11 cellular contexts compared by ENCODE assay signal in the genomic region with DNA sequence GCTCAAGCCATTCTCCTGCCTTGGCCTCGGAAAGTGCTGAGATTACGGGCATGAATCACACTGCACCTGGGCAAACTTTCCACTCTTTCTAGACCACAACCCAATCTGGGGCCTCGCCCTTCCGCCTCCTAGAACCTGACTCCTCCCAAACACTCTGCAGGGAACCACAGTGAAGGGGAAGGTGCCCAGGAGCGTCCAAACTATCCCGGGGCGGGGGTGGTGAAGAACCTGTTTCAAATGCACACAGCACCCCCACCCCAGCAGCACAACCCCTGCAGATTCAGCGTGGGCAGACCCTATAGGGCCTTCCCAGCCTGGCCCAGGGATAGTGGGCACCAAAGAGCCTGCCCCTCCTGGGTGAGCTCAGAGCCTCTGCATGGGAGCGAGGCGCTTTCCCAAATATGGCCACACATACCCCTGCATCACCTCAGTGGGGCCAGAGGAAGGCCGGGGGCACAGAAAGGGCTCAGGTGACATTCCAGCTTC.
DNase-seq lines count a peak whose midpoint lies in the region; ATAC-seq and TF ChIP-seq lines count a peak whose summit lies in the region.
"Had no signal": no experiment of that assay in that cellular context is flagged by ENCODE, and none has a peak within 500 bp of the region (broad histone marks: within the 10 kb centered on the region; RNA-seq: fewer than 3 reads in every experiment).

No MANE protein-coding gene starts in this region.

- no peak overlapping the region for H3K4me3 ChIP-seq in neutrophil (ENCODE audit: low read depth in 1 of 2, low read length in 1 of 2)
- H3K4me3 ChIP-seq: left lung had no signal

- H3K27me3 Mint-ChIP-seq in CD4-positive, alpha-beta T cell: no peaks in the 10 kb centered on the region
- no peaks in the 10 kb centered on the region for H3K27me3 Mint-ChIP-seq in activated naive CD8-positive, alpha-beta T cell treated with anti-CD3 and anti-CD28 coated beads, Interleukin-2, amount 50 U/mL, for 24 hours

- H3K27me3 ChIP-seq in CD4-positive, alpha-beta T cell (ENCODE audit: control insufficient read depth, insufficient read depth, low read length): no peaks in the 10 kb centered on the region
- H3K27me3 ChIP-seq in neutrophil: no peaks in the 10 kb centered on the region
- H3K27me3 ChIP-seq: left lung had no signal

- peaks cover 61% of the 10 kb centered on the region for H3K4me1 Mint-ChIP-seq in CD4-positive, alpha-beta T cell (ENCODE audit: low read depth)
- peaks cover 53% of the 10 kb centered on the region for H3K4me1 Mint-ChIP-seq in activated naive CD8-positive, alpha-beta T cell treated with anti-CD3 and anti-CD28 coated beads, Interleukin-2, amount 50 U/mL, for 24 hours

- H3K4me1 ChIP-seq in neutrophil (ENCODE audit: control insufficient read depth in 1 of 2, insufficient read depth in 1 of 2, low read depth in 1 of 2, low read length in 1 of 2): peaks cover 0 to 6% of the 10 kb centered on the region in 2 experiments

- H3K4me3 Mint-ChIP-seq in CD4-positive, alpha-beta T cell: peak overlapping the region; percentile 70
- peak overlapping the region; percentile 68 for H3K4me3 Mint-ChIP-seq in activated naive CD8-positive, alpha-beta T cell treated with anti-CD3 and anti-CD28 coated beads, Interleukin-2, amount 50 U/mL, for 24 hours

- no peaks in the 10 kb centered on the region for H3K9me3 ChIP-seq in CD4-positive, alpha-beta T cell (ENCODE audit: control insufficient read depth, low read length)
- H3K9me3 ChIP-seq in neutrophil: no peaks in the 10 kb centered on the region
- H3K9me3 ChIP-seq: left lung had no signal

- CTCF ChIA-PET in CD4-positive, alpha-beta T cell (lab: Charles Lee): interaction anchor here (1.0 to 4.3 kb wide), 8 partner anchors 8 to 193 kb away, joined by 3 to 19 read pairs (median 7); no protein-coding TSS in a partner anchor

- H3K27ac ChIP-seq in CD4-positive, alpha-beta T cell (ENCODE audit: low read depth, low read length): peak overlapping the region; percentile 22
- H3K27ac ChIP-seq in neutrophil: peak overlapping the region; percentile 52

- no peak for TF ChIP-seq CTCF in CD4-positive, alpha-beta T cell (IDR thresholded peaks at IDR 0.05)
- TF ChIP-seq CTCF in neutrophil (IDR thresholded peaks at IDR 0.05): no peak

- POLR2A ChIA-PET in CD4-positive, alpha-beta T cell (lab: Charles Lee): interaction anchor here (0.7 to 3.9 kb wide), 8 partner anchors 9 to 192 kb away, joined by 3 to 15 read pairs (median 6); partner anchors contain the start of gene ITPKB

- H3K9me3 Mint-ChIP-seq in CD4-positive, alpha-beta T cell: no peaks in the 10 kb centered on the region
- H3K9me3 Mint-ChIP-seq in activated naive CD8-positive, alpha-beta T cell treated with anti-CD3 and anti-CD28 coated beads, Interleukin-2, amount 50 U/mL, for 24 hours: no peaks in the 10 kb centered on the region

- H3K36me3 ChIP-seq in neutrophil: peaks cover 96% of the 10 kb centered on the region

- H3K36me3 Mint-ChIP-seq in CD4-positive, alpha-beta T cell (ENCODE audit: low read depth): peaks cover 89% of the 10 kb centered on the region
- H3K36me3 Mint-ChIP-seq in activated naive CD8-positive, alpha-beta T cell treated with anti-CD3 and anti-CD28 coated beads, Interleukin-2, amount 50 U/mL, for 24 hours (ENCODE audit: low read depth): peaks cover 30% of the 10 kb centered on the region

- H3K27ac Mint-ChIP-seq in CD4-positive, alpha-beta T cell: peak overlapping the region; percentile 91
- peak overlapping the region; percentile 84 for H3K27ac Mint-ChIP-seq in activated naive CD8-positive, alpha-beta T cell treated with anti-CD3 and anti-CD28 coated beads, Interleukin-2, amount 50 U/mL, for 24 hours

- DNase-seq in CD4-positive, alpha-beta T cell: peak in 7 of 10 experiments; percentile 25 to 59 (median 43)
- DNase-seq in T-helper 9 cell (peak; percentile 36), amygdala (lab: John Stamatoyannopoulos, UW) (no peak), NCI-H774 (lab: John Stamatoyannopoulos, UW) (no peak), HT-29 (ENCODE audit: low spot score) (no peak), NOMO-1 treated with dmso at 0.1 percent for 144 hours (lab: John Stamatoyannopoulos, UW; ENCODE audit: unreplicated experiment) (no peak)
- peak; percentile 54 for DNase-seq in activated naive CD8-positive, alpha-beta T cell treated with anti-CD3 and anti-CD28 coated beads, Interleukin-2, amount 50 U/mL, for 24 hours
- DNase-seq: HCEC 1CT, NCI-H446 treated with DMSO at 0.1 percent for 48 hours had no signal

- peak; percentile 70 for ATAC-seq in CD4-positive, alpha-beta T cell (ENCODE audit: poor library complexity)
- peak; percentile 59 for ATAC-seq in activated naive CD8-positive, alpha-beta T cell treated with anti-CD3 and anti-CD28 coated beads, Interleukin-2, amount 50 U/mL, for 24 hours
- ATAC-seq: left lung had no signal

- intact Hi-C loops in CD4-positive, alpha-beta T cell (cut with DNase I, micrococcal nuclease): loop anchor here (2.0 kb wide), 3 partner anchors 51 to 303 kb away; partner anchors contain the start of gene ITPKB (in 2 of the 2)

Comparison
In these comparisons a context has a peak if more than half of its experiments do, and no peak if none do; other contexts are left out.
1. DNase-seq: peak in CD4-positive, alpha-beta T cell (7 of 10), T-helper 9 cell (single experiment) and activated naive CD8-positive, alpha-beta T cell treated with anti-CD3 and anti-CD28 coated beads, Interleukin-2, amount 50 U/mL, for 24 hours (single experiment); none in amygdala (0 of 56), NCI-H774 (single experiment), HT-29 (single experiment) and NOMO-1 treated with dmso at 0.1 percent for 144 hours (single experiment).